8 cellular contexts compared by ENCODE assay signal in the genomic region with DNA sequence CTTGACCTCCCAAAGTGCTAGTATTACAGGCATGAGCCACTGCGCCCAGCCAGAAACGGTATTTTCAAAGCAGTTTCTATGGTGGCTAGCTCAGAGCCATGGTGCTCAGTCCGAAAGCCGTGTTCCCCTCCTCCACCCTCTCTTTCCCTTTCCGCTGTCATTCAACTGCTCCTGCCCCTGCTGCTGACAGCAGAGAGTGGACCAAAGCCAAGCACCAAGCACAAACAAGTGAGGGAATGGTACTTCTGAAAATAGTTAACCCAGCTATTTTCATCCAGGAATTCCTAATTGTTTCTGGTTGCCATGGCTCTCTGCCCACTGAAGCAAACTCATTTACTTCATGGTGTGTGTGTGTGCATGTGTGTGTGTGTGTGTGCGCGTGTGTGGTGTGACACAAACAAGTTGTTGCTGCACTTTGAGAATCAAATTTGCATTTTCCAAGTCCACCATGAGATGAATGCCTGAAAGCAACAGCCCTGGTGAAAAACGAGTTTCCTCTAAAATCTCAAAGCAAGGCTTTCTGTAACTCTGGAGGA.
DNase-seq lines count a peak whose midpoint lies in the region; ATAC-seq, FAIRE-seq and TF ChIP-seq lines count a peak whose summit lies in the region.
"Not testable (repeated sequence)": the region's sequence is repeated elsewhere in the genome, so short reads cannot be mapped to it uniquely, and the experiment has no call there.

No MANE protein-coding gene starts in this region.

- intact Hi-C loops in Right ventricle myocardium inferior (cut with DNase I); left ventricle myocardium superior (cut with micrococcal nuclease); pancreas (cut with DNase I); upper lobe of right lung (cut with DNase I): not testable (repeated sequence)

- not testable (repeated sequence) for H3K4me1 ChIP-seq in pancreas, upper lobe of right lung

- not testable (repeated sequence) for H3K4me3 ChIP-seq in pancreas, upper lobe of right lung

- FAIRE-seq in pancreas (lab: Jason Lieb, UNC): not testable (repeated sequence)

- not testable (repeated sequence) for H3K27me3 ChIP-seq in pancreas, upper lobe of right lung

- H3K9me3 ChIP-seq in pancreas, upper lobe of right lung: not testable (repeated sequence)

- H3K27ac ChIP-seq in pancreas, upper lobe of right lung: not testable (repeated sequence)

- WGBS in pancreas, 2 donors: 19 to 31% methylated on average over 5 to 7 of the region's 8 CpGs

- not testable (repeated sequence) for TF ChIP-seq CTCF in pancreas (IDR thresholded peaks at IDR 0.05); upper lobe of right lung (IDR thresholded peaks at IDR 0.05)

- ATAC-seq in Right ventricle myocardium inferior: peak; percentile 52
- ATAC-seq in left ventricle myocardium superior: peak; percentile 86
- ATAC-seq in pancreas: peak; percentile 61 to 86 (median 78)
- peak; percentile 20 for ATAC-seq in upper lobe of right lung

- H3K36me3 ChIP-seq in pancreas, upper lobe of right lung: not testable (repeated sequence)

- peak; percentile 0 for DNase-seq in DMS79 treated with DMSO at 0.1 percent for 48 hours (lab: John Stamatoyannopoulos, UW)
- DNase-seq in NCI-H1105 treated with DMSO at 0.1 percent for 48 hours (lab: John Stamatoyannopoulos, UW): peak; percentile 1
- DNase-seq in dermis microvascular lymphatic vessel endothelial cell (ENCODE audit: low read depth in 2 of 2): peak; percentile 33 to 79
- not testable (repeated sequence) for DNase-seq in Right ventricle myocardium inferior (ENCODE audit: missing footprints); left ventricle myocardium superior; upper lobe of right lung
- peak; percentile 80 for DNase-seq in left kidney (ENCODE audit: low read depth, low spot score)
- peak in 2 of 6 donors; percentile 49 to 51 for DNase-seq in pancreas

Comparison
In these comparisons a context has a peak if more than half of its experiments do, and no peak if none do; other contexts are left out.
1. ATAC-seq: peak in every context shown above with its lines; median percentile 86 in left ventricle myocardium superior; 78 in pancreas; 52 in Right ventricle myocardium inferior; 20 in upper lobe of right lung.